8 cellular contexts compared by ENCODE assay signal in genomic region chr19:49157445-49158224, GRCh38. TPM values are rescaled to one million over a fixed set of nuclear protein-coding genes. Genes with fewer than 3 reads are reported as not detected.
DNase-seq lines count a peak whose midpoint lies in the region; ATAC-seq and TF ChIP-seq lines count a peak whose summit lies in the region.

TRPM4 (plus strand) TSS chr19:49157792; CDS start chr19:49157867, 75 bp downstream.

- POLR2A ChIA-PET in RWPE1 (lab: Yijun Ruan, JAX; ENCODE audit: low non-redundant PET) = no interaction called here

- ATAC-seq in GM19395 (IDR thresholded peaks at IDR 0.05; ENCODE audit: unreplicated experiment) = no peak

- H3K4me3 ChIP-seq in ascending aorta = peak within 1 kb of the TSS; percentile 65 to 80
- peak within 1 kb of the TSS; percentile 93 for H3K4me3 ChIP-seq in left ventricle myocardium inferior

- H3K4me1 ChIP-seq in ascending aorta = no peaks in the 10 kb centered on the region
- H3K4me1 ChIP-seq in left ventricle myocardium inferior = peaks cover 49% of the 10 kb centered on the region

- DNase-seq in CD1c-positive myeloid dendritic cell (ENCODE audit: extremely low spot score) (peak; percentile 79), KBM-7 (peak; percentile 71), RWPE1 (ENCODE audit: low spot score) (peak; percentile 84), ascending aorta (ENCODE audit: low spot score in 2 of 2) (peak; percentile 68 to 95), left ventricle myocardium inferior (peak; percentile 96), pons (ENCODE audit: low spot score) (peak; percentile 45), globus pallidus (ENCODE audit: low spot score) (no peak)

- in situ Hi-C loops in KBM-7 (cut with MboI; ENCODE audit: low pct_unique_long_range_greater_than_20kb, low sequenced_read_pairs) = no loop called here

- no peaks in the 10 kb centered on the region for H3K9me3 ChIP-seq in ascending aorta
- H3K9me3 ChIP-seq in left ventricle myocardium inferior (replicated peaks) = no peaks in the 10 kb centered on the region

- H3K36me3 ChIP-seq in ascending aorta (no peaks in the 10 kb centered on the region), left ventricle myocardium inferior (no peaks in the 10 kb centered on the region)

- no peak for TF ChIP-seq CTCF in RWPE1 (conservative IDR thresholded peaks at IDR 0.05; ENCODE audit: low read depth)
- no peak for TF ChIP-seq CTCF in ascending aorta (IDR thresholded peaks at IDR 0.05)
- TF ChIP-seq CTCF in left ventricle myocardium inferior (IDR thresholded peaks at IDR 0.05; ENCODE audit: borderline replicate concordance) = no peak

- intact Hi-C loops in ascending aorta (cut with DNase I) = no loop called here
- intact Hi-C loops in left ventricle myocardium inferior (cut with micrococcal nuclease) = no loop called here

- H3K27me3 ChIP-seq in ascending aorta = no peaks in the 10 kb centered on the region
- H3K27me3 ChIP-seq in left ventricle myocardium inferior (ENCODE audit: low read depth) = no peaks in the 10 kb centered on the region

- H3K27ac ChIP-seq in RWPE1 (peak within 1 kb of the TSS; percentile 74), ascending aorta (peak within 1 kb of the TSS; percentile 66 to 72), left ventricle myocardium inferior (replicated peaks) (peak within 1 kb of the TSS; percentile 97)

- CTCF ChIA-PET in RWPE1 (lab: Yijun Ruan, JAX) = interaction anchor here (1.0 kb wide), 1 partner anchor 60 kb away, joined by 3 read pairs; no protein-coding TSS in a partner anchor

RNA-seq across cellular contexts. Expression of gene TRPM4, which starts in this region (rescaled TPM):
- total RNA-seq in ascending aorta (63.4 TPM), left ventricle myocardium inferior (31.5 TPM)
